9 cellular contexts compared by ENCODE assay signal in the genomic region with DNA sequence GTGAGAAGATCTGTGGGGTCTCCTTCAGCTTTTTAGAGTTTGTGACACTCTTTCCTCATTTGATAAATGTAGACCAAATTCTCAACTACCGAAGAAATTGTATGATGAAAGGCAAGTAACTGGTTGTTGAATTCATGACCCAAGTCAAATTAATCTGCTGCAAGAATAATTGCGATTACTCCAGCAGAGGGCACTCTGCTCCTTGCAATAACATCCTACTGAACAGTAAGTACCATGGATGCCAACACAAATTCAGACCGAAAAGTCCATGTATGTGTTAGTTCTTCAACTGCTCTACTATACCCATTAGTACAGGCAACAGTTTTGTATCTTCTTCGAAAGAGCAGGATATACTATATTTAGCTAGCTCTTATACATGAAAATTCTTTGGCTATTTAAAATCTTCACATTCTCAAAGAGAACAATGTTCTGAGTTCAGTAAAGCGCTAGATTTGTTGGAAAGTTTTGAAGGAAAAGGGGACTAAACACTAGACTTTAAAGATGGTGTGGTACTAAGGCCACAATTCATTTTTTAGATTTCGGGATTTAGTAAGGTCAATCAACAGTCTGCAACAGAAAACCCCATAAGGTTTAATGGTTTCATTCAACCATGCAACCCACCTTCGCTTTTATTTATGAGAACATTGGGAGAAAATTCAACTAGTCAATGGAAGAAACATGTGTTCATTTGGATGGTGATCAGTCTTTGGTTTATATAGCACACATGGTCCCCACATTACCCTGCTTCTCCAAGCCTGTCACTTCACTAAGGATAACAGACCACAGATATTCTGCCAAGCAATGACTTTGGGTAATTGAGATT.
DNase-seq lines count a peak whose midpoint lies in the region; ATAC-seq and TF ChIP-seq lines count a peak whose summit lies in the region.
"Had no signal": no experiment of that assay in that cellular context is flagged by ENCODE, and none has a peak within 500 bp of the region (broad histone marks: within the 10 kb centered on the region; RNA-seq: fewer than 3 reads in every experiment).

No MANE protein-coding gene starts in this region.

- peak; percentile 86 for TF ChIP-seq CTCF in BE2C (IDR thresholded peaks at IDR 0.05; ENCODE audit: low read depth, low read length)
- peak; percentile 68 for TF ChIP-seq CTCF in fibroblast of villous mesenchyme (IDR thresholded peaks at IDR 0.05; ENCODE audit: insufficient read depth, low read depth, low read length)

- H3K18ac ChIP-seq in neuronal stem cell (ENCODE audit: low read length) = no peak overlapping the region

- H3K27ac ChIP-seq in neuronal stem cell (replicated peaks; ENCODE audit: low read length) = no peak overlapping the region

- H2AFZ ChIP-seq in neuronal stem cell (ENCODE audit: low read length) = no peak overlapping the region

- no peak overlapping the region for H4K91ac ChIP-seq in neuronal stem cell (ENCODE audit: low read depth, low read length, poor library complexity)

- H2BK15ac ChIP-seq in neuronal stem cell (ENCODE audit: low read length) = no peak overlapping the region

- H2BK120ac ChIP-seq in neuronal stem cell (ENCODE audit: low read depth, low read length) = no peak overlapping the region

- peaks cover 6% of the 10 kb centered on the region for H3K4me1 Mint-ChIP-seq in activated T-cell treated with anti-CD3 and anti-CD28 coated beads, Interleukin-2, amount 50 U/mL, for 4 hours (ENCODE audit: low read depth)

- DNase-seq in BE2C (peak; percentile 76), NCI-H748 treated with DMSO at 0.1 percent for 48 hours (lab: John Stamatoyannopoulos, UW) (peak; percentile 63), fibroblast of villous mesenchyme (ENCODE audit: low read depth) (peak; percentile 84), neuronal stem cell (ENCODE audit: low spot score) (peak; percentile 62)
- DNase-seq in activated T-cell treated with anti-CD3 and anti-CD28 coated beads, Interleukin-2, amount 50 U/mL, for 4 hours = peak; percentile 7

- H3K4me1 ChIP-seq in BE2C (peaks cover 10% of the 10 kb centered on the region), neuronal stem cell (ENCODE audit: control insufficient read depth in 2 of 2, insufficient read depth in 1 of 2, low read depth in 1 of 2, low read length in 2 of 2) (peaks cover 0 to 6% of the 10 kb centered on the region in 2 donors)

- ATAC-seq in GM18517 (IDR thresholded peaks at IDR 0.05; ENCODE audit: unreplicated experiment) (peak; percentile 66), HG03439 (IDR thresholded peaks at IDR 0.05; ENCODE audit: unreplicated experiment) (peak; percentile 74), HG02981 (IDR thresholded peaks at IDR 0.05; ENCODE audit: unreplicated experiment) (no peak)
- ATAC-seq in activated T-cell treated with anti-CD3 and anti-CD28 coated beads, Interleukin-2, amount 50 U/mL, for 4 hours = peak in 1 of 2 donors; percentile 34

- H3K4me2 ChIP-seq in neuronal stem cell (ENCODE audit: insufficient read depth, low read length, poor library complexity, severe bottlenecking) = no peak overlapping the region

- no peak overlapping the region for H2AK5ac ChIP-seq in neuronal stem cell (ENCODE audit: low read depth, low read length)

- no CpG with 5 or more reads among the region's 7 CpGs for WGBS in neuronal stem cell (ENCODE audit: extremely low coverage in 2 of 2, insufficient read length in 2 of 2, insufficient replicate concordance in 1 of 2), 2 donors

- H3K4ac ChIP-seq in neuronal stem cell (ENCODE audit: low read length) = no peak overlapping the region

- H3K79me1 ChIP-seq in neuronal stem cell (ENCODE audit: low read depth, low read length) = no peaks in the 10 kb centered on the region

- H3K9me3 ChIP-seq in BE2C (no peaks in the 10 kb centered on the region), neuronal stem cell (replicated peaks in 1 of 2; ENCODE audit: control insufficient read depth in 2 of 2, insufficient read depth in 1 of 2, low read depth in 1 of 2, low read length in 2 of 2) (no peaks in the 10 kb centered on the region)

- peaks cover 6% of the 10 kb centered on the region for H3K27me3 Mint-ChIP-seq in activated T-cell treated with anti-CD3 and anti-CD28 coated beads, Interleukin-2, amount 50 U/mL, for 4 hours (ENCODE audit: low read depth)

- H3K27me3 ChIP-seq in BE2C = no peaks in the 10 kb centered on the region
- peaks cover 0 to 37% (median 4%) of the 10 kb centered on the region in 3 experiments for H3K27me3 ChIP-seq in neuronal stem cell (ENCODE audit: control insufficient read depth in 3 of 3, insufficient read depth in 3 of 3, low read depth in 1 of 3, low read length in 3 of 3)

- no peaks in the 10 kb centered on the region; the same call in 1 of the 2 replicates for H3K36me3 ChIP-seq in BE2C
- H3K36me3 ChIP-seq in neuronal stem cell (replicated peaks in 1 of 2; ENCODE audit: control insufficient read depth in 2 of 2, insufficient read depth in 2 of 2, low read length in 2 of 2) = peaks cover 0 to 16% of the 10 kb centered on the region in 2 donors

- H3K4me3 Mint-ChIP-seq in activated T-cell treated with anti-CD3 and anti-CD28 coated beads, Interleukin-2, amount 50 U/mL, for 4 hours = no peak overlapping the region
- H3K4me3 Mint-ChIP-seq: IgD-negative memory B cell had no signal

- H3K9me3 Mint-ChIP-seq in activated T-cell treated with anti-CD3 and anti-CD28 coated beads, Interleukin-2, amount 50 U/mL, for 4 hours = no peaks in the 10 kb centered on the region
- H3K9me3 Mint-ChIP-seq: IgD-negative memory B cell had no signal

- H3K14ac ChIP-seq in neuronal stem cell (ENCODE audit: low read length) = no peak overlapping the region

- no peak overlapping the region for H3K9ac ChIP-seq in neuronal stem cell (ENCODE audit: low read depth, low read length, poor library complexity)

- H3K36me3 Mint-ChIP-seq in activated T-cell treated with anti-CD3 and anti-CD28 coated beads, Interleukin-2, amount 50 U/mL, for 4 hours (ENCODE audit: insufficient read depth) = no peaks in the 10 kb centered on the region
- H3K36me3 Mint-ChIP-seq: IgD-negative memory B cell had no signal

- no peak overlapping the region for H3K4me3 ChIP-seq in BE2C (ENCODE audit: low read depth, low read length)
- no peak overlapping the region for H3K4me3 ChIP-seq in fibroblast of villous mesenchyme (ENCODE audit: low read depth, low read length)
- H3K4me3 ChIP-seq in neuronal stem cell (ENCODE audit: low read length in 2 of 2) = no peak overlapping the region

- H2BK5ac ChIP-seq in neuronal stem cell (ENCODE audit: low read length) = no peak overlapping the region

- H4K8ac ChIP-seq in neuronal stem cell (ENCODE audit: low read depth, low read length) = no peak overlapping the region

- no peak overlapping the region for H3K23ac ChIP-seq in neuronal stem cell (ENCODE audit: low read depth, low read length, poor library complexity)

- H2BK12ac ChIP-seq in neuronal stem cell (ENCODE audit: low read length) = no peak overlapping the region

Comparison
In these comparisons a context has a peak if more than half of its experiments do, and no peak if none do; other contexts are left out.
1. DNase-seq: peak in every context shown above with its lines; median percentile 84 in fibroblast of villous mesenchyme; 76 in BE2C; 63 in NCI-H748 treated with DMSO at 0.1 percent for 48 hours; 62 in neuronal stem cell; 7 in activated T-cell treated with anti-CD3 and anti-CD28 coated beads, Interleukin-2, amount 50 U/mL, for 4 hours.